In the genomic region with DNA sequence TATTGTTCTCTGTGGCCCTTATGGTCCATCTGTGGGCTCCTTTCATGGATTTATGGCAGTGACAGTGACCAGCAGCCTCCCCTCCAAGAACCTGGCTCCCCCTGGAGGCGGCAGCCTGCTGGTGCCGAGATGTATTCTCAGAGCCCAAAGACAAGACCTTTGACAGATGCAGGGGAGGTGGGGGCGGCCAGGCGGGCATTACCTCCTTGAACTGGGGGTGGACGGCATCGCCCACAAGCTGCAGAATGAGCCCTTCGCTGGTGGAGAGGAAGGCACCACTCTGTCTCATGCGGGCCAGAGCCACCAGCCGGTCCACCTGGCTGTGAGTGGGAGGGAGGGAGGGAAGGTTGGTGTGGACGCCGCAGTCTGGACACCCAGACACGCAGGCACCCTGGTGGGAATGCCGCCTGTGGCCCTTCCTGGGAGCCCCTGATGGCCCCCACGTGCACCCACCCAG, we compare ENCODE assay signal across 8 cellular contexts. TPM values are rescaled to one million over a fixed set of nuclear protein-coding genes. Genes with fewer than 3 reads are reported as not detected.
DNase-seq lines count a peak whose midpoint lies in the region; ATAC-seq and TF ChIP-seq lines count a peak whose summit lies in the region.

No MANE protein-coding gene starts in this region.

- peaks cover 0 to 6% (median 2%) of the 10 kb centered on the region in 4 donors for H3K4me1 ChIP-seq in right lobe of liver

- TF ChIP-seq CTCF in HL-60 (IDR thresholded peaks at IDR 0.05; ENCODE audit: insufficient read depth, low read length) (peak; percentile 64), brain microvascular endothelial cell (IDR thresholded peaks at IDR 0.05; ENCODE audit: low read depth, low read length, missing control alignments) (peak; percentile 90), right lobe of liver (IDR thresholded peaks at IDR 0.05) (peak; percentile 25 to 42 (median 32))

- peak in 2 of 4 donors; percentile 12 to 21 for ATAC-seq in right lobe of liver
- ATAC-seq in GM18511 (IDR thresholded peaks at IDR 0.05; ENCODE audit: unreplicated experiment): no peak

- H3K27me3 ChIP-seq in HL-60 (ENCODE audit: insufficient read depth, poor library complexity, severe bottlenecking) (peaks cover 9% of the 10 kb centered on the region), brain microvascular endothelial cell (replicated peaks) (peaks cover 14% of the 10 kb centered on the region), right lobe of liver (no peaks in the 10 kb centered on the region)

- peak; percentile 56 for DNase-seq in CD1c-positive myeloid dendritic cell (ENCODE audit: extremely low spot score)
- peak in 1 of 2 experiments; percentile 57 for DNase-seq in HL-60 (ENCODE audit: low read depth in 1 of 2, low spot score in 1 of 2)
- peak; percentile 56 for DNase-seq in SW480 (ENCODE audit: low spot score)
- DNase-seq in brain microvascular endothelial cell: no peak
- no peak for DNase-seq in right lobe of liver
- no peak for DNase-seq in NCI-H446 (lab: John Stamatoyannopoulos, UW)
- no peak for DNase-seq in NCI-H2081 treated with DMSO at 0.1 percent for 48 hours (lab: John Stamatoyannopoulos, UW)

- intact Hi-C loops in right lobe of liver (cut with DNase I): no loop called here

- no peak for TF ChIP-seq POLR2A in right lobe of liver (IDR thresholded peaks at IDR 0.05)

- no peak overlapping the region for H3K4me3 ChIP-seq in HL-60 (replicated peaks; ENCODE audit: insufficient read depth, low read length)
- no peak overlapping the region for H3K4me3 ChIP-seq in brain microvascular endothelial cell (ENCODE audit: low read depth, low read length)
- H3K4me3 ChIP-seq in right lobe of liver: no peak overlapping the region

- H3K9me3 ChIP-seq in right lobe of liver: no peaks in the 10 kb centered on the region

- in situ Hi-C loops in brain microvascular endothelial cell (cut with HindIII; ENCODE audit: low pct_ligation_motif_present, low sequenced_read_pairs): no loop called here

- H3K36me3 ChIP-seq in brain microvascular endothelial cell (replicated peaks): no peaks in the 10 kb centered on the region
- H3K36me3 ChIP-seq in right lobe of liver: peaks cover 0 to 10% (median 0%) of the 10 kb centered on the region in 4 donors

- 72% methylated on average over 2 of the region's 14 CpGs for WGBS in right lobe of liver (ENCODE audit: insufficient coverage, low coverage, low lambda C conversion rate, missing lambda C conversion rate)

- H3K27ac ChIP-seq in HL-60 (replicated peaks) (no peak overlapping the region), brain microvascular endothelial cell (no peak overlapping the region), right lobe of liver (no peak overlapping the region)

RNA-seq across cellular contexts. Expression of gene ISOC2, which starts 6.6 kb away (rescaled TPM):
- total RNA-seq in right lobe of liver: 100 to 1,000 TPM in 3 of 6 experiments, 10 to 100 TPM in 3; 69.4 to 222 (median 100) TPM

RNA-seq across cellular contexts. Expression of gene C19orf85, which starts 9.7 kb away (rescaled TPM):
- not detected for total RNA-seq in right lobe of liver

RNA-seq across cellular contexts. Expression of gene SHISA7, which starts 11.7 kb away (rescaled TPM):
- under 1 TPM in 1 of 6 experiments, not detected in 5; 0.04 TPM for total RNA-seq in right lobe of liver

RNA-seq across cellular contexts. Expression of gene ZNF628, which starts 21.6 kb away (rescaled TPM):
- 1 to 10 TPM; 3.4 to 9.2 (median 4.4) TPM for total RNA-seq in right lobe of liver

RNA-seq across cellular contexts. Expression of gene NAT14, which starts 30.2 kb away (rescaled TPM):
- 1 to 10 TPM; 2.5 to 6.0 (median 3.9) TPM for total RNA-seq in right lobe of liver

Comparison
In these comparisons a context has a peak if more than half of its experiments do, and no peak if none do; other contexts are left out.
1. DNase-seq: peak in CD1c-positive myeloid dendritic cell (single experiment) and SW480 (single experiment); none in brain microvascular endothelial cell (single experiment), right lobe of liver (0 of 3), NCI-H446 (0 of 2) and NCI-H2081 treated with DMSO at 0.1 percent for 48 hours (single experiment).
2. CTCF ChIP-seq: peak in every context shown above with its lines; median percentile 90 in brain microvascular endothelial cell; 64 in HL-60; 32 in right lobe of liver.